In genomic region chrX:19807414-19807813, GRCh38 we compare ENCODE assay signal across 22 cellular contexts.
DNase-seq lines count a peak whose midpoint lies in the region; ATAC-seq and TF ChIP-seq lines count a peak whose summit lies in the region.
"Had no signal": no experiment of that assay in that cellular context is flagged by ENCODE, and none has a peak within 500 bp of the region (broad histone marks: within the 10 kb centered on the region; RNA-seq: fewer than 3 reads in every experiment).

No MANE protein-coding gene starts in this region.

- 61% methylated on average over 3 of the region's 3 CpGs for WGBS in mammary epithelial cell (ENCODE audit: low coverage, missing lambda C conversion rate)

- no peaks in the 10 kb centered on the region for H3K9me3 Mint-ChIP-seq in activated CD8-positive, alpha-beta memory T cell treated with anti-CD3 and anti-CD28 coated beads, Interleukin-2, amount 10 ng/mL, durations not matched to agents 7 days and 5 days (ENCODE audit: low read depth)
- no peaks in the 10 kb centered on the region for H3K9me3 Mint-ChIP-seq in natural killer cell treated with Interleukin-12 subunit alpha and Interleukin-12 subunit beta and Interleukin-15 and Interleukin-18, amount 100 ng/mL, for 72 hours

- no peaks in the 10 kb centered on the region for H3K27me3 ChIP-seq in mammary epithelial cell (ENCODE audit: insufficient read depth, low read length)
- H3K27me3 ChIP-seq: brain microvascular endothelial cell, MG63, uterus had no signal

- no peak overlapping the region for H2AFZ ChIP-seq in mammary epithelial cell (ENCODE audit: low read depth, low read length)

- DNase-seq in activated CD8-positive, alpha-beta memory T cell treated with anti-CD3 and anti-CD28 coated beads, Interleukin-2, amount 10 ng/mL, durations not matched to agents 7 days and 5 days: no peak
- DNase-seq in activated CD8-positive, alpha-beta memory T cell treated with anti-CD3 and anti-CD28 coated beads for 24 hours: no peak
- DNase-seq in SK-N-MC (ENCODE audit: low read depth, low spot score): no peak
- no peak for DNase-seq in natural killer cell treated with Interleukin-12 subunit alpha and Interleukin-12 subunit beta and Interleukin-15 and Interleukin-18, amount 100 ng/mL, for 72 hours (ENCODE audit: low spot score)
- DNase-seq in mammary epithelial cell: no peak
- DNase-seq: activated naive CD4-positive, alpha-beta T cell; brain microvascular endothelial cell; dermis blood vessel endothelial cell; DMS79; erythroblast; MG63; naive B cell; NCI-H2029; NCI-H526 treated with DMSO at 0.1 percent for 48 hours; RPMI8226; SW 1271; uterus had no signal

- H3K4me3 ChIP-seq in SK-N-MC (no peak overlapping the region), mammary epithelial cell (replicated peaks in 1 of 3; ENCODE audit: insufficient read depth in 1 of 3, low read depth in 2 of 3, low read length in 3 of 3) (no peak overlapping the region)
- H3K4me3 ChIP-seq: A549, MG63, uterus had no signal

- dilution Hi-C loops in mammary epithelial cell (cut with HindIII; ENCODE audit: low sequenced_read_pairs): no loop called here

- H3K27me3 Mint-ChIP-seq in activated CD8-positive, alpha-beta memory T cell treated with anti-CD3 and anti-CD28 coated beads, Interleukin-2, amount 10 ng/mL, durations not matched to agents 7 days and 5 days: no peaks in the 10 kb centered on the region
- H3K27me3 Mint-ChIP-seq in natural killer cell treated with Interleukin-12 subunit alpha and Interleukin-12 subunit beta and Interleukin-15 and Interleukin-18, amount 100 ng/mL, for 72 hours: no peaks in the 10 kb centered on the region
- H3K27me3 Mint-ChIP-seq: naive B cell had no signal

- H3K9ac ChIP-seq in SK-N-MC (ENCODE audit: insufficient read length): no peak overlapping the region
- H3K9ac ChIP-seq in mammary epithelial cell (ENCODE audit: insufficient read depth, low read length): no peak overlapping the region

- intact Hi-C loops in mammary epithelial cell (cut with micrococcal nuclease): no loop called here

- ATAC-seq in activated CD8-positive, alpha-beta memory T cell treated with anti-CD3 and anti-CD28 coated beads, Interleukin-2, amount 10 ng/mL, durations not matched to agents 7 days and 5 days: peak; percentile 34
- peak; percentile 47 for ATAC-seq in GM21423 (IDR thresholded peaks at IDR 0.05; ENCODE audit: unreplicated experiment)
- no peak for ATAC-seq in natural killer cell treated with Interleukin-12 subunit alpha and Interleukin-12 subunit beta and Interleukin-15 and Interleukin-18, amount 100 ng/mL, for 72 hours
- ATAC-seq in GM18909 (IDR thresholded peaks at IDR 0.05; ENCODE audit: poor library complexity, unreplicated experiment): no peak
- no peak for ATAC-seq in HG03378 (IDR thresholded peaks at IDR 0.05; ENCODE audit: unreplicated experiment)
- ATAC-seq: A549, HCT116 had no signal

- H3K79me2 ChIP-seq in mammary epithelial cell (ENCODE audit: insufficient read depth, low read length): no peaks in the 10 kb centered on the region

- H3K27ac ChIP-seq in SK-N-MC (peak overlapping the region; percentile 8; the same call in 1 of the 2 replicates), mammary epithelial cell (ENCODE audit: insufficient read depth, low read depth, low read length) (no peak overlapping the region)
- H3K27ac ChIP-seq: A549, brain microvascular endothelial cell, uterus had no signal

- CTCF ChIA-PET in activated CD8-positive, alpha-beta memory T cell treated with anti-CD3 and anti-CD28 coated beads, Interleukin-2, amount 10 ng/mL, durations not matched to agents 7 days and 5 days (lab: Charles Lee): interaction anchor here (1.0 to 1.2 kb wide), 2 partner anchors 13 to 38 kb away, joined by 3 to 4 read pairs; no protein-coding TSS in a partner anchor
- CTCF ChIA-PET in mammary epithelial cell (lab: Charles Lee; ENCODE audit: low non-redundant PET): no interaction called here

- H3K4me2 ChIP-seq in mammary epithelial cell (ENCODE audit: insufficient read depth, low read depth, low read length): no peak overlapping the region
- H3K4me2 ChIP-seq: A549 had no signal

- H3K4me1 ChIP-seq in mammary epithelial cell (ENCODE audit: insufficient read depth, low read length): no peaks in the 10 kb centered on the region
- H3K4me1 ChIP-seq: A549, uterus had no signal

- H3K36me3 ChIP-seq in SK-N-MC (ENCODE audit: insufficient read depth, low read length) (no peaks in the 10 kb centered on the region), mammary epithelial cell (ENCODE audit: insufficient read depth, low read length) (no peaks in the 10 kb centered on the region)
- H3K36me3 ChIP-seq: brain microvascular endothelial cell, MG63, uterus had no signal

- H3K36me3 Mint-ChIP-seq in activated CD8-positive, alpha-beta memory T cell treated with anti-CD3 and anti-CD28 coated beads, Interleukin-2, amount 10 ng/mL, durations not matched to agents 7 days and 5 days: peaks cover 8% of the 10 kb centered on the region
- H3K36me3 Mint-ChIP-seq in natural killer cell treated with Interleukin-12 subunit alpha and Interleukin-12 subunit beta and Interleukin-15 and Interleukin-18, amount 100 ng/mL, for 72 hours: no peaks in the 10 kb centered on the region

- H3K9me3 ChIP-seq in SK-N-MC (ENCODE audit: low read depth, low read length) (no peaks in the 10 kb centered on the region), mammary epithelial cell (replicated peaks; ENCODE audit: insufficient read depth, low read length) (no peaks in the 10 kb centered on the region)
- H3K9me3 ChIP-seq: A549, MG63, uterus had no signal

- no peaks in the 10 kb centered on the region for H4K20me1 ChIP-seq in mammary epithelial cell (ENCODE audit: insufficient read depth, low read length)

- in situ Hi-C loops in mammary epithelial cell (cut with MboI; ENCODE audit: low sequenced_read_pairs in 2 of 2): no loop called here

- peaks cover 71% of the 10 kb centered on the region for H3K4me1 Mint-ChIP-seq in activated CD8-positive, alpha-beta memory T cell treated with anti-CD3 and anti-CD28 coated beads, Interleukin-2, amount 10 ng/mL, durations not matched to agents 7 days and 5 days
- H3K4me1 Mint-ChIP-seq in natural killer cell treated with Interleukin-12 subunit alpha and Interleukin-12 subunit beta and Interleukin-15 and Interleukin-18, amount 100 ng/mL, for 72 hours (ENCODE audit: low read depth in 2 of 2): peaks cover 47 to 59% of the 10 kb centered on the region in 2 donors

- TF ChIP-seq CTCF in mammary epithelial cell (conservative IDR thresholded peaks at IDR 0.05 in 1 of 2, IDR thresholded peaks at IDR 0.05 in 1 of 2; ENCODE audit: extremely low read depth in 1 of 2, insufficient read depth in 1 of 2, low read depth in 1 of 2, low read length in 2 of 2): no peak

- peak overlapping the region; percentile 82 for H3K27ac Mint-ChIP-seq in activated CD8-positive, alpha-beta memory T cell treated with anti-CD3 and anti-CD28 coated beads, Interleukin-2, amount 10 ng/mL, durations not matched to agents 7 days and 5 days
- peak overlapping the region in 1 of 2 donors; percentile 12 for H3K27ac Mint-ChIP-seq in natural killer cell treated with Interleukin-12 subunit alpha and Interleukin-12 subunit beta and Interleukin-15 and Interleukin-18, amount 100 ng/mL, for 72 hours

- no TSS peak for BruUV-seq in mammary epithelial cell (replicated peaks; lab: Mats Ljungman, UMichigan)

- peak overlapping the region; percentile 33 for H3K4me3 Mint-ChIP-seq in activated CD8-positive, alpha-beta memory T cell treated with anti-CD3 and anti-CD28 coated beads, Interleukin-2, amount 10 ng/mL, durations not matched to agents 7 days and 5 days
- peak overlapping the region; percentile 16 for H3K4me3 Mint-ChIP-seq in natural killer cell treated with Interleukin-12 subunit alpha and Interleukin-12 subunit beta and Interleukin-15 and Interleukin-18, amount 100 ng/mL, for 72 hours

Comparison
In these comparisons a context has a peak if more than half of its experiments do, and no peak if none do; other contexts are left out.
1. ATAC-seq: peak in activated CD8-positive, alpha-beta memory T cell treated with anti-CD3 and anti-CD28 coated beads, Interleukin-2, amount 10 ng/mL, durations not matched to agents 7 days and 5 days (single experiment) and GM21423 (single experiment); none in natural killer cell treated with Interleukin-12 subunit alpha and Interleukin-12 subunit beta and Interleukin-15 and Interleukin-18, amount 100 ng/mL, for 72 hours (0 of 2), GM18909 (single experiment) and HG03378 (single experiment).